In the genomic region with DNA sequence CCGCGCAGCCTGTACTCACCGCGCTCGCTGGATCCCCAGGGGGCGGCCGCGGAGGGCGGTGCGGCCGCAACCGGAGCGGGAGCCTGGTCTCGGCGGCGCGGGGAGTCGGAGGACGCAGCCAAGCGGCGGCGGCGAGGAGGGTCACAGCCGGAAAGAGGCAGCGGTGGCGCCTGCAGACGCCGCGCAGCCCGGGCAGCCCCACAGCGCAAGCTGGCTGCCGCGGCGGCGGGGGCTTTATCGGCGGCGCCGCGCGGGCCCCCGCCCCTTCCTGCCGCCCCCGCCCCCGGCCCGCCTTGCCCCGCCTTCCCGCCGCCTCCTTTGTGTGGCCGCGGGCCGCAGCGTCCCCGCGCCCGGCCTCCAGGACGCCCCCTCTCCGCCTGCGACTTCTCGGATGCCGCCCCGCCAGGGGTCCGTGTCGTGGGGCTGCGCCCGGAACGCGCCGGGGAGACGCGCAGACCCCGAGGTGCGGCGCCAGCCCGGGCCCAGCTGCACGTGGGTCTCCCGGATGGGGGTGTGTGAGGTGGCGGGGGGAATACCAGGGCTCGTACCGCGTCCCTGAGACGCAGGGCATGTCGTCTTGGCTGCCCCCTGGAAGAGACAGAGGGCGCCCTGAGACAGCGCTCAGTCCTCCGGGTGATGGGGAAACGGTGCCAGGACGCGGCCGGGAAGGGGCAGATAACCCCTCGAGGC, we compare ENCODE assay signal across 8 cellular contexts. TPM values are rescaled to one million over a fixed set of nuclear protein-coding genes. Genes with fewer than 3 reads are reported as not detected.
DNase-seq lines count a peak whose midpoint lies in the region; ATAC-seq lines count a peak whose summit lies in the region.

A gene with protein sequence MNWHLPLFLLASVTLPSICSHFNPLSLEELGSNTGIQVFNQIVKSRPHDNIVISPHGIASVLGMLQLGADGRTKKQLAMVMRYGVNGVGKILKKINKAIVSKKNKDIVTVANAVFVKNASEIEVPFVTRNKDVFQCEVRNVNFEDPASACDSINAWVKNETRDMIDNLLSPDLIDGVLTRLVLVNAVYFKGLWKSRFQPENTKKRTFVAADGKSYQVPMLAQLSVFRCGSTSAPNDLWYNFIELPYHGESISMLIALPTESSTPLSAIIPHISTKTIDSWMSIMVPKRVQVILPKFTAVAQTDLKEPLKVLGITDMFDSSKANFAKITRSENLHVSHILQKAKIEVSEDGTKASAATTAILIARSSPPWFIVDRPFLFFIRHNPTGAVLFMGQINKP (minus strand): TSS at position 207 of the 690 bp plus-strand sequence. CDS start 37,386 bp downstream, outside the sequence.

- peaks cover 17% of the 10 kb centered on the region for H3K36me3 ChIP-seq in mesodermal cell (ENCODE audit: control insufficient read depth, insufficient read depth, low read length)

- H3K4me1 ChIP-seq in mesodermal cell (ENCODE audit: control insufficient read depth, insufficient read depth, low read length, poor library complexity, severe bottlenecking) = peaks cover 11% of the 10 kb centered on the region

- peak within 1 kb of the TSS; percentile 74 for H3K27ac ChIP-seq in mesodermal cell (ENCODE audit: low read depth, low read length, severe bottlenecking)

- ATAC-seq in HG02884 (IDR thresholded peaks at IDR 0.05; ENCODE audit: unreplicated experiment) = peak; percentile 43

- WGBS in mesodermal cell (ENCODE audit: insufficient coverage in 2 of 2), 2 experiments = 1% methylated on average over 43 to 76 of the region's 91 CpGs

- DNase-seq in DMS53 (lab: John Stamatoyannopoulos, UW) (peak; percentile 47), DMS53 treated with DMSO at 0.1 percent for 48 hours (lab: John Stamatoyannopoulos, UW; ENCODE audit: unreplicated experiment) (no peak), NCI-H345 treated with DMSO at 0.1 percent for 48 hours (lab: John Stamatoyannopoulos, UW; ENCODE audit: unreplicated experiment) (peak; percentile 65), epidermal melanocyte (ENCODE audit: insufficient read length, low spot score) (peak; percentile 74)
- peak; percentile 88 for DNase-seq in activated CD8-positive, alpha-beta memory T cell treated with anti-CD3 and anti-CD28 coated beads for 24 hours
- peak; percentile 29 to 48 for DNase-seq in stimulated activated CD8-positive, alpha-beta memory T cell treated with anti-CD3 and anti-CD28 coated beads, Interleukin-15, amount 100 ng/mL, for 48 hours (ENCODE audit: low read depth in 2 of 2)

- H3K9me3 ChIP-seq in mesodermal cell (ENCODE audit: control insufficient read depth, low read length) = no peaks in the 10 kb centered on the region

- peak within 1 kb of the TSS; percentile 70 for H3K4me3 ChIP-seq in mesodermal cell (ENCODE audit: extremely low read depth, insufficient read depth, low read length, poor library complexity, severe bottlenecking)

RNA-seq across cellular contexts. Expression of the gene that starts here (rescaled TPM):
- polyA plus RNA-seq in mesodermal cell (2013, experiment 1 of 2) = 406 TPM
- 381 TPM for polyA plus RNA-seq in mesodermal cell (2013, experiment 2 of 2)
